ENCODE assay signal across 25 cellular contexts in genomic region chr1:162021124-162021523, GRCh38. TPM values are rescaled to one million over a fixed set of nuclear protein-coding genes. Genes with fewer than 3 reads are reported as not detected.
DNase-seq lines count a peak whose midpoint lies in the region; ATAC-seq and TF ChIP-seq lines count a peak whose summit lies in the region.
"Had no signal": no experiment of that assay in that cellular context is flagged by ENCODE, and none has a peak within 500 bp of the region (broad histone marks: within the 10 kb centered on the region; RNA-seq: fewer than 3 reads in every experiment).

No MANE protein-coding gene starts in this region.

- peaks cover 14% of the 10 kb centered on the region for H3K4me1 ChIP-seq in rectal smooth muscle tissue (ENCODE audit: control insufficient read depth, insufficient read depth, low read length)
- H3K4me1 ChIP-seq in uterus: no peaks in the 10 kb centered on the region
- H3K4me1 ChIP-seq in mucosa of descending colon (ENCODE audit: low read depth): no peaks in the 10 kb centered on the region

- peaks cover 19% of the 10 kb centered on the region for H3K9me3 Mint-ChIP-seq in glutamatergic neuron (ENCODE audit: unreplicated experiment)
- H3K9me3 Mint-ChIP-seq: activated naive CD4-positive, alpha-beta T cell treated with anti-CD3 and anti-CD28 coated beads for 36 hours had no signal

- peaks cover 9% of the 10 kb centered on the region for H3K27me3 Mint-ChIP-seq in glutamatergic neuron (ENCODE audit: unreplicated experiment)

- TF ChIP-seq CTCF in glutamatergic neuron (IDR thresholded peaks at IDR 0.05; ENCODE audit: partially characterized antibody, unreplicated experiment): no peak
- TF ChIP-seq CTCF in uterus (IDR thresholded peaks at IDR 0.05): no peak
- no peak for TF ChIP-seq CTCF in mucosa of descending colon (IDR thresholded peaks at IDR 0.05)

- H3K36me3 ChIP-seq in rectal smooth muscle tissue (ENCODE audit: control insufficient read depth, insufficient read depth, low read length) (no peaks in the 10 kb centered on the region), uterus (no peaks in the 10 kb centered on the region), mucosa of descending colon (ENCODE audit: low read depth) (no peaks in the 10 kb centered on the region)
- H3K36me3 ChIP-seq: lower lobe of right lung had no signal

- no peak for TF ChIP-seq POLR2A in uterus (IDR thresholded peaks at IDR 0.05)

- intact Hi-C loops in uterus (cut with DNase I; ENCODE audit: low total_unique reads): no loop called here
- intact Hi-C loops in mucosa of descending colon (cut with DNase I, micrococcal nuclease): loop anchor here in 1 of 2 donors (5.0 to 10.0 kb wide), 2 partner anchors 46 to 229 kb away; no protein-coding TSS in a partner anchor
- intact Hi-C loops in Right ventricle myocardium inferior (cut with DNase I): no loop called here

- peak overlapping the region; percentile 97 for H3K27ac Mint-ChIP-seq in glutamatergic neuron (ENCODE audit: unreplicated experiment)
- H3K27ac Mint-ChIP-seq: activated naive CD4-positive, alpha-beta T cell treated with anti-CD3 and anti-CD28 coated beads for 36 hours; naive thymus-derived CD4-positive, alpha-beta T cell; stimulated activated naive B cell treated with anti-CD40 and anti-IgM and Interleukin-4, amounts not matched to agents 10 μg/mL and 1 μg/mL and 100 μg/mL, for 72 hours had no signal

- H3K4me3 ChIP-seq in rectal smooth muscle tissue (ENCODE audit: low read length) (peak overlapping the region; percentile 38), uterus (no peak overlapping the region), mucosa of descending colon (no peak overlapping the region)

- peaks cover 23% of the 10 kb centered on the region for H3K36me3 Mint-ChIP-seq in glutamatergic neuron (ENCODE audit: unreplicated experiment)
- H3K36me3 Mint-ChIP-seq: naive thymus-derived CD4-positive, alpha-beta T cell; stimulated activated naive B cell treated with anti-CD40 and anti-IgM and Interleukin-4, amounts not matched to agents 10 μg/mL and 1 μg/mL and 100 μg/mL, for 72 hours had no signal

- ATAC-seq in mucosa of descending colon (no peak), Right ventricle myocardium inferior (no peak)
- ATAC-seq: lower lobe of right lung; naive thymus-derived CD4-positive, alpha-beta T cell; stimulated activated naive B cell treated with anti-CD40 and anti-IgM and Interleukin-4, amounts not matched to agents 10 μg/mL and 1 μg/mL and 100 μg/mL, for 72 hours had no signal

- DNase-seq in DMS 273 (lab: John Stamatoyannopoulos, UW; ENCODE audit: unreplicated experiment) (peak; percentile 30), DMS 273 treated with DMSO at 0.1 percent for 48 hours (lab: John Stamatoyannopoulos, UW) (no peak), glutamatergic neuron (no peak), uterus (no peak), mucosa of descending colon (no peak), Right ventricle myocardium inferior (ENCODE audit: missing footprints) (no peak), NCI-H2227 treated with DMSO at 0.1 percent for 48 hours (lab: John Stamatoyannopoulos, UW) (no peak)
- DNase-seq: activated naive CD4-positive, alpha-beta T cell treated with anti-CD3 and anti-CD28 coated beads for 36 hours; activated T-cell treated with anti-CD3 and anti-CD28 coated beads, Interleukin-2, amount 50 U/mL, for 48 hours; AML-193; DMS79 treated with DMSO at 0.1 percent for 48 hours; erythroblast; kidney; lower lobe of right lung; naive thymus-derived CD4-positive, alpha-beta T cell; NCI-H1092 treated with DMSO at 0.1 percent for 48 hours; NCI-H2029; NCI-H446; posterior cingulate gyrus; stimulated activated CD4-positive, alpha-beta T cell treated with anti-CD3 and anti-CD28 coated beads, Interleukin-2, amount 100 ng/mL, for 48 hours; stimulated activated naive B cell treated with anti-CD40 and anti-IgM and Interleukin-4, amounts not matched to agents 10 μg/mL and 1 μg/mL and 100 μg/mL, for 72 hours had no signal

- H3K27ac ChIP-seq in rectal smooth muscle tissue (ENCODE audit: low read depth, low read length) (peak overlapping the region; percentile 87), uterus (peak overlapping the region; percentile 16 to 52)
- H3K27ac ChIP-seq: 22Rv1, lower lobe of right lung had no signal

- H3K9me3 ChIP-seq in uterus (no peaks in the 10 kb centered on the region), mucosa of descending colon (no peaks in the 10 kb centered on the region)
- H3K9me3 ChIP-seq: lower lobe of right lung had no signal

- H3K9ac ChIP-seq in rectal smooth muscle tissue (ENCODE audit: low read length): no peak overlapping the region

- H3K27me3 ChIP-seq in rectal smooth muscle tissue (ENCODE audit: control insufficient read depth, insufficient read depth, low read length) (no peaks in the 10 kb centered on the region), uterus (no peaks in the 10 kb centered on the region)

- H3K4me1 Mint-ChIP-seq in glutamatergic neuron (ENCODE audit: low read depth, unreplicated experiment): peaks cover 29% of the 10 kb centered on the region

- peak overlapping the region; percentile 97 for H3K4me3 Mint-ChIP-seq in glutamatergic neuron (ENCODE audit: unreplicated experiment)
- H3K4me3 Mint-ChIP-seq: activated naive CD4-positive, alpha-beta T cell treated with anti-CD3 and anti-CD28 coated beads for 36 hours; stimulated activated naive B cell treated with anti-CD40 and anti-IgM and Interleukin-4, amounts not matched to agents 10 μg/mL and 1 μg/mL and 100 μg/mL, for 72 hours had no signal

RNA-seq across cellular contexts. Expression of gene OLFML2B, which starts 2.5 kb away (rescaled TPM):
- total RNA-seq in glutamatergic neuron (ENCODE audit: unreplicated experiment) (56.5 TPM), uterus (10 to 100 TPM in 3 of 4 donors, 1 to 10 TPM in 1; 8.5 to 38.4 (median 12.9) TPM), mucosa of descending colon (10 to 100 TPM in 1 of 3 donors, 1 to 10 TPM in 2; 1.4 to 29.6 (median 5.0) TPM), Right ventricle myocardium inferior (4.2 TPM)
- total RNA-seq: activated CD8-positive, alpha-beta memory T cell treated with anti-CD3 and anti-CD28 coated beads for 36 hours; OCI-LY7 had no signal

RNA-seq across cellular contexts. Expression of gene NOS1AP, which starts 48.4 kb away (rescaled TPM):
- total RNA-seq in glutamatergic neuron (ENCODE audit: unreplicated experiment): 12.7 TPM
- 1 to 10 TPM in 2 of 4 donors, under 1 TPM in 1, not detected in 1; under 0.01 to 5.3 (median 1.9) TPM for total RNA-seq in uterus
- total RNA-seq in mucosa of descending colon: 10 to 100 TPM; 11.8 to 17.4 (median 14.3) TPM
- total RNA-seq in Right ventricle myocardium inferior: 3.5 TPM
- total RNA-seq: OCI-LY7 had no signal
